ENCODE assay signal across 11 cellular contexts in genomic region chr6:27541212-27541931, GRCh38.
A peak's percentile ranks its signal among the peaks of the same experiment; 100 is the strongest.
DNase-seq lines count a peak whose midpoint lies in the region; FAIRE-seq and TF ChIP-seq lines count a peak whose summit lies in the region.
"Had no signal": no experiment of that assay in that cellular context is flagged by ENCODE, and none has a peak within 500 bp of the region (broad histone marks: within the 10 kb centered on the region; RNA-seq: fewer than 3 reads in every experiment).

No MANE protein-coding gene starts in this region.

- H3K9me3 ChIP-seq in HUES6 (ENCODE audit: control insufficient read depth, insufficient read depth, low read depth, low read length) (no peaks in the 10 kb centered on the region), ovary (no peaks in the 10 kb centered on the region)
- H3K9me3 ChIP-seq in CD4-positive, alpha-beta memory T cell (ENCODE audit: control insufficient read depth in 1 of 2, low read length in 2 of 2) = peaks cover 0 to 2% of the 10 kb centered on the region in 2 donors

- H3K4me3 ChIP-seq in HUES6 (ENCODE audit: low read depth, low read length) (peak overlapping the region; percentile 31; the same call in 1 of the 2 replicates), mesendoderm (ENCODE audit: low read length) (no peak overlapping the region), ovary (no peak overlapping the region)
- no peak overlapping the region for H3K4me3 ChIP-seq in CD4-positive, alpha-beta memory T cell (ENCODE audit: low read length in 2 of 2)

- H3K4ac ChIP-seq in mesendoderm (ENCODE audit: low read depth, low read length) = no peak overlapping the region

- intact Hi-C loops in CD4-positive, alpha-beta memory T cell (cut with micrococcal nuclease) = loop anchor here (10.0 kb wide), 1 partner anchor 133 kb away; no protein-coding TSS in a partner anchor
- intact Hi-C loops in ovary (cut with DNase I) = no loop called here

- POLR2A ChIA-PET in CD4-positive, alpha-beta memory T cell (lab: Charles Lee; ENCODE audit: partially characterized antibody) = no interaction called here

- TF ChIP-seq POLR2A in ovary (IDR thresholded peaks at IDR 0.05) = no peak

- no peak for TF ChIP-seq CTCF in ovary (IDR thresholded peaks at IDR 0.05)

- H3K4me3 Mint-ChIP-seq in CD4-positive, alpha-beta memory T cell = peak overlapping the region in 1 of 8 donors; percentile 0

- no peak overlapping the region for H2BK5ac ChIP-seq in mesendoderm (ENCODE audit: low read length)

- H3K4me1 Mint-ChIP-seq in CD4-positive, alpha-beta memory T cell = peaks cover 0 to 14% (median 10%) of the 10 kb centered on the region in 4 donors

- H3K23ac ChIP-seq in mesendoderm (ENCODE audit: low read length) = no peak overlapping the region

- H3K9ac ChIP-seq in HUES6 (ENCODE audit: low read length) (no peak overlapping the region), mesendoderm (ENCODE audit: low read length) (no peak overlapping the region)

- DNase-seq in activated CD8-positive, alpha-beta memory T cell treated with anti-CD3 and anti-CD28 coated beads, Interleukin-2, amount 50 U/mL, for 48 hours = peak; percentile 63
- no peak for DNase-seq in activated CD8-positive, alpha-beta memory T cell treated with anti-CD3 and anti-CD28 coated beads, Interleukin-2, amount 50 U/mL, for 4 hours
- peak; percentile 89 for DNase-seq in mesendoderm
- DNase-seq in CD4-positive, alpha-beta memory T cell = no peak
- DNase-seq in NCI-H524 treated with DMSO at 0.1 percent for 48 hours (lab: John Stamatoyannopoulos, UW) = no peak
- DNase-seq in ovary = no peak
- DNase-seq: hippocampal formation, NCI-H510A treated with DMSO at 0.1 percent for 48 hours had no signal

- CTCF ChIA-PET in CD4-positive, alpha-beta memory T cell (lab: Charles Lee; ENCODE audit: partially characterized antibody) = no interaction called here

- no peaks in the 10 kb centered on the region for H3K36me3 ChIP-seq in HUES6 (ENCODE audit: control insufficient read depth, insufficient read depth, low read length)
- H3K36me3 ChIP-seq in mesendoderm (ENCODE audit: control insufficient read depth, insufficient read depth, low read length) = no peaks in the 10 kb centered on the region
- no peaks in the 10 kb centered on the region for H3K36me3 ChIP-seq in CD4-positive, alpha-beta memory T cell (ENCODE audit: insufficient read depth, low read length)
- no peaks in the 10 kb centered on the region for H3K36me3 ChIP-seq in ovary

- peaks cover 64 to 70% of the 10 kb centered on the region in 2 donors for H3K27me3 Mint-ChIP-seq in CD4-positive, alpha-beta memory T cell

- H3K27ac Mint-ChIP-seq in CD4-positive, alpha-beta memory T cell = no peak overlapping the region

- no peak overlapping the region for H3K18ac ChIP-seq in mesendoderm (ENCODE audit: low read length)

- H3K4me1 ChIP-seq in HUES6 (ENCODE audit: control insufficient read depth, insufficient read depth, low read length) (0 out of 2 replicates have a peak, but pooled peaks cover 9% of the 10 kb centered on the region), mesendoderm (ENCODE audit: control insufficient read depth, low read depth, low read length) (no peaks in the 10 kb centered on the region), ovary (ENCODE audit: insufficient read depth) (no peaks in the 10 kb centered on the region)
- H3K4me1 ChIP-seq in CD4-positive, alpha-beta memory T cell (ENCODE audit: insufficient read depth, low read length) = peaks cover 14% of the 10 kb centered on the region

- H3K9me3 Mint-ChIP-seq in CD4-positive, alpha-beta memory T cell = peaks cover 0 to 51% (median 26%) of the 10 kb centered on the region in 8 donors

- H2BK15ac ChIP-seq in mesendoderm (replicated peaks; ENCODE audit: low read depth) = no peak overlapping the region

- H2BK120ac ChIP-seq in mesendoderm (ENCODE audit: low read depth, low read length) = no peak overlapping the region

- no peaks in the 10 kb centered on the region for H3K36me3 Mint-ChIP-seq in CD4-positive, alpha-beta memory T cell

- WGBS in mesendoderm (ENCODE audit: extremely low coverage, insufficient coverage, low lambda C conversion rate) = no CpG with 5 or more reads among the region's 15 CpGs
- WGBS in ovary, 3 donors = 37 to 44% (median 40%) methylated on average over 15 of the region's 15 CpGs

- H3K4me2 ChIP-seq in mesendoderm (ENCODE audit: low read length) = no peak overlapping the region

- H3K79me1 ChIP-seq in mesendoderm (ENCODE audit: low read length) = no peaks in the 10 kb centered on the region

- H3K27me3 ChIP-seq in HUES6 (ENCODE audit: control insufficient read depth, insufficient read depth, low read length) (peaks cover 8% of the 10 kb centered on the region), mesendoderm (ENCODE audit: insufficient read depth, low read length, poor library complexity) (no peaks in the 10 kb centered on the region), ovary (no peaks in the 10 kb centered on the region)
- peaks cover 39% of the 10 kb centered on the region for H3K27me3 ChIP-seq in CD4-positive, alpha-beta memory T cell (ENCODE audit: insufficient read depth, low read length)

- no peak for TF ChIP-seq EP300 in ovary (IDR thresholded peaks at IDR 0.05)

- no peak overlapping the region for H4K5ac ChIP-seq in mesendoderm (ENCODE audit: low read length)

- H3K56ac ChIP-seq in mesendoderm (ENCODE audit: low read length) = no peak overlapping the region

- H3K27ac ChIP-seq in HUES6 (ENCODE audit: low read depth, low read length) (no peak overlapping the region), mesendoderm (ENCODE audit: low read depth, low read length) (no peak overlapping the region), ovary (no peak overlapping the region)
- no peak overlapping the region for H3K27ac ChIP-seq in CD4-positive, alpha-beta memory T cell (ENCODE audit: low read depth, low read length)

- FAIRE-seq in TTC549 (lab: Jason Lieb, UNC) = peak; percentile 22
- FAIRE-seq: endometrium had no signal

- no peak overlapping the region for H4K8ac ChIP-seq in mesendoderm (ENCODE audit: low read depth, low read length)

- H3K79me2 ChIP-seq in mesendoderm (ENCODE audit: control insufficient read depth, insufficient read depth, low read length) = no peaks in the 10 kb centered on the region

- no peak overlapping the region for H2AK5ac ChIP-seq in mesendoderm (ENCODE audit: low read length)

Comparison
In these comparisons a context has a peak if more than half of its experiments do, and no peak if none do; other contexts are left out.
1. DNase-seq: peak in activated CD8-positive, alpha-beta memory T cell treated with anti-CD3 and anti-CD28 coated beads, Interleukin-2, amount 50 U/mL, for 48 hours (single experiment) and mesendoderm (single experiment); none in activated CD8-positive, alpha-beta memory T cell treated with anti-CD3 and anti-CD28 coated beads, Interleukin-2, amount 50 U/mL, for 4 hours (single experiment), CD4-positive, alpha-beta memory T cell (0 of 5), NCI-H524 treated with DMSO at 0.1 percent for 48 hours (single experiment) and ovary (0 of 5).